1 cellular context compared by ENCODE assay signal in genomic region chr2:232873909-232874641, GRCh38.
A peak's percentile ranks its signal among the peaks of the same experiment; 100 is the strongest.
TF ChIP-seq lines count a peak whose summit lies in the region.

No MANE protein-coding gene starts in this region.

TF ChIP-seq in HepG2, 621 proteins besides CTCF, POLR2A, EP300 and RAD21 (continued from another document and continues in another):
- TF ChIP-seq FOXO4 (CRISPR knock-in tag; conservative IDR thresholded peaks at IDR 0.05) (no peak), PHB2 (IDR thresholded peaks at IDR 0.05; ENCODE audit: partially characterized antibody) (no peak), ZNF281 (CRISPR knock-in tag; IDR thresholded peaks at IDR 0.05; ENCODE audit: borderline replicate concordance) (no peak), TCF7L2 (IDR thresholded peaks at IDR 0.05; ENCODE audit: low read depth, low read length) (no peak), ZNF12 (CRISPR knock-in tag; IDR thresholded peaks at IDR 0.05) (no peak), MAFK (conservative IDR thresholded peaks at IDR 0.05 in 1 of 2, IDR thresholded peaks at IDR 0.05 in 1 of 2; ENCODE audit: low read length in 2 of 2) (no peak), NRL (CRISPR knock-in tag; IDR thresholded peaks at IDR 0.05; ENCODE audit: borderline replicate concordance) (no peak; the same call in 1 of the 2 replicates), FOXK1 (CRISPR knock-in tag; IDR thresholded peaks at IDR 0.05; ENCODE audit: borderline replicate concordance, low read depth) (no peak), NR2F1 (CRISPR knock-in tag; IDR thresholded peaks at IDR 0.05) (no peak), ZNF773 (CRISPR knock-in tag; IDR thresholded peaks at IDR 0.05; ENCODE audit: borderline replicate concordance) (no peak), BCLAF1 (IDR thresholded peaks at IDR 0.05) (no peak), ZNF264 (CRISPR knock-in tag; IDR thresholded peaks at IDR 0.05) (no peak), ZNF652 (CRISPR knock-in tag; IDR thresholded peaks at IDR 0.05; ENCODE audit: borderline replicate concordance, low read depth) (no peak), MLXIP (CRISPR knock-in tag; IDR thresholded peaks at IDR 0.05; ENCODE audit: borderline replicate concordance) (no peak), TIGD3 (CRISPR knock-in tag; IDR thresholded peaks at IDR 0.05; ENCODE audit: borderline replicate concordance) (no peak), KAT2B (IDR thresholded peaks at IDR 0.05; ENCODE audit: borderline replicate concordance, low read depth, low read length) (no peak), TOE1 (CRISPR knock-in tag; IDR thresholded peaks at IDR 0.05) (no peak), PITX1 (CRISPR knock-in tag; IDR thresholded peaks at IDR 0.05) (no peak), ARNTL (CRISPR knock-in tag; IDR thresholded peaks at IDR 0.05) (no peak), ZNF205 (CRISPR knock-in tag; IDR thresholded peaks at IDR 0.05) (0 out of 2 replicates have a peak, but pooled peaks have one; percentile 14), HMGA1 (CRISPR knock-in tag; conservative IDR thresholded peaks at IDR 0.05) (no peak), ZNF839 (CRISPR knock-in tag; IDR thresholded peaks at IDR 0.05; ENCODE audit: borderline replicate concordance) (no peak), ELF1 (CRISPR knock-in tag; IDR thresholded peaks at IDR 0.05) (peak; percentile 89), ZNF577 (CRISPR knock-in tag; IDR thresholded peaks at IDR 0.05; ENCODE audit: borderline replicate concordance, low read depth) (no peak), ZNF180 (CRISPR knock-in tag; IDR thresholded peaks at IDR 0.05; ENCODE audit: borderline replicate concordance, low read depth) (no peak), KLF13 (CRISPR knock-in tag; IDR thresholded peaks at IDR 0.05) (no peak), SRY (CRISPR knock-in tag; IDR thresholded peaks at IDR 0.05) (no peak), ZNF292 (CRISPR knock-in tag; IDR thresholded peaks at IDR 0.05; ENCODE audit: borderline replicate concordance, low read depth) (no peak), SMYD3 (CRISPR knock-in tag; IDR thresholded peaks at IDR 0.05) (0 out of 2 replicates have a peak, but pooled peaks have one; percentile 42), ZNF460 (CRISPR knock-in tag; IDR thresholded peaks at IDR 0.05; ENCODE audit: borderline replicate concordance) (no peak), HMGXB3 (CRISPR knock-in tag; IDR thresholded peaks at IDR 0.05; ENCODE audit: borderline replicate concordance) (no peak), GATAD2A (CRISPR knock-in tag; IDR thresholded peaks at IDR 0.05) (no peak), ZNF672 (CRISPR knock-in tag; IDR thresholded peaks at IDR 0.05) (no peak), ATRX (CRISPR knock-in tag; IDR thresholded peaks at IDR 0.05; ENCODE audit: borderline replicate concordance) (no peak), POLR2AphosphoS2 (IDR thresholded peaks at IDR 0.05; ENCODE audit: low read depth, low read length) (no peak), NFE2 (CRISPR knock-in tag; IDR thresholded peaks at IDR 0.05) (no peak), HNRNPK (IDR thresholded peaks at IDR 0.05; ENCODE audit: low read depth, low read length, poor library complexity, severe bottlenecking) (no peak), ZNF230 (CRISPR knock-in tag; IDR thresholded peaks at IDR 0.05) (no peak), XRCC5 (optimal IDR thresholded peaks at IDR 0.05; ENCODE audit: low read length) (no peak), ZNF20 (CRISPR knock-in tag; IDR thresholded peaks at IDR 0.05) (no peak), ZNF274 (CRISPR knock-in tag; IDR thresholded peaks at IDR 0.05) (no peak; the same call in 1 of the 2 replicates), FOXP1 (IDR thresholded peaks at IDR 0.05) (no peak), FOXP1 (CRISPR knock-in tag; IDR thresholded peaks at IDR 0.05) (no peak), ZFP1 (CRISPR knock-in tag; IDR thresholded peaks at IDR 0.05) (no peak), ZNF552 (CRISPR knock-in tag; IDR thresholded peaks at IDR 0.05; ENCODE audit: borderline replicate concordance) (no peak), ATF7 (IDR thresholded peaks at IDR 0.05) (no peak), ATF7 (CRISPR knock-in tag; IDR thresholded peaks at IDR 0.05) (no peak), MAZ (IDR thresholded peaks at IDR 0.05; ENCODE audit: borderline replicate concordance, low read depth, low read length) (no peak), MAZ (CRISPR knock-in tag; IDR thresholded peaks at IDR 0.05; ENCODE audit: low read depth) (peak; percentile 9; the same call in 1 of the 2 replicates), STAG1 (CRISPR knock-in tag; IDR thresholded peaks at IDR 0.05) (no peak), ZBED4 (CRISPR knock-in tag; IDR thresholded peaks at IDR 0.05; ENCODE audit: borderline replicate concordance) (no peak)
